ENCODE assay signal across 21 cellular contexts in genomic region chr4:140969296-140969695, GRCh38.
"Had no signal": no experiment of that assay in that cellular context is flagged by ENCODE, and none has a peak within 500 bp of the region (broad histone marks: within the 10 kb centered on the region; RNA-seq: fewer than 3 reads in every experiment).

No MANE protein-coding gene starts in this region.

- FAIRE-seq: keratinocyte, urothelium cell line had no signal

- H3K27me3 Mint-ChIP-seq: natural killer cell treated with Interleukin-12 subunit alpha and Interleukin-12 subunit beta and Interleukin-15 and Interleukin-18, amount 100 ng/mL, for 72 hours had no signal

- H3K4me1 ChIP-seq: lower lobe of right lung, prostate gland, tibial nerve, upper lobe of left lung had no signal

- ATAC-seq: gastrocnemius medialis; left ventricle myocardium superior; lower lobe of right lung; natural killer cell treated with Interleukin-12 subunit alpha and Interleukin-12 subunit beta and Interleukin-15 and Interleukin-18, amount 100 ng/mL, for 72 hours; sciatic nerve; stimulated activated effector memory CD8-positive, alpha-beta T cell treated with anti-CD3 and anti-CD28 coated beads, Interleukin-12 subunit alpha, Interleukin-12 subunit beta, amount 100 ng/mL, for 72 hours had no signal

- H3K4me3 Mint-ChIP-seq: natural killer cell treated with Interleukin-12 subunit alpha and Interleukin-12 subunit beta and Interleukin-15 and Interleukin-18, amount 100 ng/mL, for 72 hours; neural crest cell; stimulated activated effector memory CD8-positive, alpha-beta T cell treated with anti-CD3 and anti-CD28 coated beads, Interleukin-12 subunit alpha, Interleukin-12 subunit beta, amount 100 ng/mL, for 72 hours had no signal

- H3K4me3 ChIP-seq: gastrocnemius medialis, lower lobe of right lung, prostate gland, right atrium auricular region, stomach, thoracic aorta, tibial nerve, upper lobe of left lung had no signal

- H3K9me3 Mint-ChIP-seq: natural killer cell treated with Interleukin-12 subunit alpha and Interleukin-12 subunit beta and Interleukin-15 and Interleukin-18, amount 100 ng/mL, for 72 hours; neural crest cell; stimulated activated effector memory CD8-positive, alpha-beta T cell treated with anti-CD3 and anti-CD28 coated beads, Interleukin-12 subunit alpha, Interleukin-12 subunit beta, amount 100 ng/mL, for 72 hours had no signal

- DNase-seq: cortex of kidney; foreskin fibroblast; gastrocnemius medialis; head of caudate nucleus; left ventricle myocardium superior; lower lobe of right lung; stimulated activated CD4-positive, alpha-beta T cell treated with anti-CD3 and anti-CD28 coated beads, Interleukin-2, amount 100 ng/mL, for 24 hours; stimulated activated CD4-positive, alpha-beta T cell treated with anti-CD3 and anti-CD28 coated beads, Interleukin-4, amount 100 ng/mL, for 24 hours; stimulated activated naive CD4-positive, alpha-beta T cell treated with Interleukin-2 at 50 U/mL for 16 hours; stomach; upper lobe of left lung had no signal

- H3K4me1 Mint-ChIP-seq: neural crest cell; stimulated activated effector memory CD8-positive, alpha-beta T cell treated with anti-CD3 and anti-CD28 coated beads, Interleukin-12 subunit alpha, Interleukin-12 subunit beta, amount 100 ng/mL, for 72 hours had no signal

- H3K27ac ChIP-seq: gastrocnemius medialis, lower lobe of right lung, prostate gland, right atrium auricular region, stomach, thoracic aorta, tibial nerve, upper lobe of left lung had no signal

- H3K27me3 ChIP-seq: gastrocnemius medialis, right atrium auricular region, stomach, tibial nerve, upper lobe of left lung had no signal

- H3K9me3 ChIP-seq: gastrocnemius medialis, lower lobe of right lung, prostate gland, right atrium auricular region, stomach, thoracic aorta, tibial nerve, upper lobe of left lung had no signal

- H3K27ac Mint-ChIP-seq: natural killer cell treated with Interleukin-12 subunit alpha and Interleukin-12 subunit beta and Interleukin-15 and Interleukin-18, amount 100 ng/mL, for 72 hours; stimulated activated effector memory CD8-positive, alpha-beta T cell treated with anti-CD3 and anti-CD28 coated beads, Interleukin-12 subunit alpha, Interleukin-12 subunit beta, amount 100 ng/mL, for 72 hours had no signal

- H3K36me3 Mint-ChIP-seq: natural killer cell treated with Interleukin-12 subunit alpha and Interleukin-12 subunit beta and Interleukin-15 and Interleukin-18, amount 100 ng/mL, for 72 hours; stimulated activated effector memory CD8-positive, alpha-beta T cell treated with anti-CD3 and anti-CD28 coated beads, Interleukin-12 subunit alpha, Interleukin-12 subunit beta, amount 100 ng/mL, for 72 hours had no signal

- H3K36me3 ChIP-seq: gastrocnemius medialis, lower lobe of right lung, prostate gland, right atrium auricular region, stomach, thoracic aorta, tibial nerve, upper lobe of left lung had no signal
